In genomic region chr17:9576521-9577401, GRCh38 we compare ENCODE assay signal across 8 cellular contexts. TPM values are rescaled to one million over a fixed set of nuclear protein-coding genes. Genes with fewer than 3 reads are reported as not detected.
DNase-seq lines count a peak whose midpoint lies in the region; TF ChIP-seq lines count a peak whose summit lies in the region.

CFAP52 (plus strand) TSS chr17:9576642; CDS start chr17:9576696, 54 bp downstream.

- H4K20me1 ChIP-seq in osteoblast (ENCODE audit: insufficient read depth, low read length), result no peaks in the 10 kb centered on the region

- no peaks in the 10 kb centered on the region for H3K36me3 ChIP-seq in osteoblast (ENCODE audit: insufficient read depth, low read length)

- peaks cover 2% of the 10 kb centered on the region for H3K27me3 Mint-ChIP-seq in activated naive CD8-positive, alpha-beta T cell

- DNase-seq in NCI-H187 (lab: John Stamatoyannopoulos, UW) (peak; percentile 18 to 31), NCI-H187 treated with DMSO at 0.1 percent for 48 hours (lab: John Stamatoyannopoulos, UW) (no peak), SKM-1 (lab: John Stamatoyannopoulos, UW; ENCODE audit: unreplicated experiment) (peak; percentile 4), head of caudate nucleus (peak; percentile 60 to 93 (median 87)), osteoblast (ENCODE audit: insufficient read length, low spot score, missing footprints) (peak; percentile 84)
- DNase-seq in Jurkat, Clone E6-1 (ENCODE audit: low read depth, low spot score), result peak; percentile 63

- H3K4me1 ChIP-seq in osteoblast (ENCODE audit: insufficient read depth, low read length), result peaks cover 17% of the 10 kb centered on the region

- no peaks in the 10 kb centered on the region for H3K36me3 Mint-ChIP-seq in activated naive CD8-positive, alpha-beta T cell

- peak within 1 kb of the TSS; percentile 79 for H3K27ac Mint-ChIP-seq in activated naive CD8-positive, alpha-beta T cell

- peaks cover 21% of the 10 kb centered on the region for H3K4me1 Mint-ChIP-seq in activated naive CD8-positive, alpha-beta T cell (ENCODE audit: low read depth)

- peaks cover 24% of the 10 kb centered on the region for H3K79me2 ChIP-seq in osteoblast (ENCODE audit: insufficient read depth, low read length)

- H3K9me3 ChIP-seq in osteoblast (ENCODE audit: low read depth, low read length), result no peaks in the 10 kb centered on the region

- peak within 1 kb of the TSS; percentile 90 for H3K4me3 ChIP-seq in Jurkat, Clone E6-1 (ENCODE audit: low read length)
- peak within 1 kb of the TSS; percentile 92 for H3K4me3 ChIP-seq in osteoblast (ENCODE audit: insufficient read depth, low read length)

- H3K9me3 Mint-ChIP-seq in activated naive CD8-positive, alpha-beta T cell (ENCODE audit: low read depth), result no peaks in the 10 kb centered on the region

- TF ChIP-seq CTCF in osteoblast (IDR thresholded peaks at IDR 0.05; ENCODE audit: extremely low read depth, low read depth, low read length), result peak; percentile 83

- H3K27ac ChIP-seq in osteoblast (ENCODE audit: low read depth, low read length) (peak within 1 kb of the TSS; percentile 70), temporal lobe (ENCODE audit: low read depth, low read length) (peak within 1 kb of the TSS; percentile 14)

- H3K4me2 ChIP-seq in osteoblast (ENCODE audit: insufficient read depth, low read length), result peak within 1 kb of the TSS; percentile 91

- peak within 1 kb of the TSS; percentile 97 for H3K4me3 Mint-ChIP-seq in activated naive CD8-positive, alpha-beta T cell

- intact Hi-C loops in head of caudate nucleus (cut with DNase I), result no loop called here

- H3K27me3 ChIP-seq in osteoblast (ENCODE audit: insufficient read depth, low read length), result no peaks in the 10 kb centered on the region

- peak within 1 kb of the TSS; percentile 98 for H2AFZ ChIP-seq in osteoblast (ENCODE audit: low read length)

RNA-seq across cellular contexts. Expression of gene CFAP52, which starts in this region (rescaled TPM):
- polyA plus RNA-seq in Jurkat, Clone E6-1 (2012; ENCODE audit: insufficient read depth, insufficient read length), result not detected
- total RNA-seq in osteoblast, result under 0.01 TPM in 1 of 2 replicates, not detected in the other
- total RNA-seq in temporal lobe, result 1.7 TPM

Comparison
In these comparisons a context has a peak if more than half of its experiments do, and no peak if none do; other contexts are left out.
1. Peak in DNase-seq, H3K4me3 ChIP-seq, H3K27ac ChIP-seq and H3K4me2 ChIP-seq in osteoblast; RNA of the gene not detected or under 1 TPM.